25 cellular contexts compared by ENCODE assay signal in genomic region chr2:15426606-15427005, GRCh38.
"Had no signal": no experiment of that assay in that cellular context is flagged by ENCODE, and none has a peak within 500 bp of the region (broad histone marks: within the 10 kb centered on the region; RNA-seq: fewer than 3 reads in every experiment).

No MANE protein-coding gene starts in this region.

- ATAC-seq: effector memory CD8-positive, alpha-beta T cell; esophagus mucosa; gastrocnemius medialis; heart right ventricle; left cardiac atrium; left lung; left ventricle myocardium superior; lower lobe of right lung; mucosa of descending colon; naive thymus-derived CD8-positive, alpha-beta T cell had no signal

- H3K27me3 Mint-ChIP-seq: dendritic cell treated with granulocyte-macrophage colony-stimulating factor and Interleukin-4, amounts not matched to agents 40 ng/mL and 50 ng/mL, for 4 days; effector memory CD8-positive, alpha-beta T cell; naive B cell; naive thymus-derived CD8-positive, alpha-beta T cell had no signal

- H3K9me3 Mint-ChIP-seq: dendritic cell treated with granulocyte-macrophage colony-stimulating factor and Interleukin-4, amounts not matched to agents 40 ng/mL and 50 ng/mL, for 4 days; effector memory CD8-positive, alpha-beta T cell; endodermal cell; mesothelial cell of epicardium; naive B cell; naive thymus-derived CD8-positive, alpha-beta T cell had no signal

- H3K4me3 Mint-ChIP-seq: dendritic cell treated with granulocyte-macrophage colony-stimulating factor and Interleukin-4, amounts not matched to agents 40 ng/mL and 50 ng/mL, for 4 days; effector memory CD8-positive, alpha-beta T cell; endodermal cell; mesothelial cell of epicardium; naive thymus-derived CD8-positive, alpha-beta T cell had no signal

- DNase-seq: colonic mucosa; cortex of kidney; effector CD8-positive, alpha-beta T cell; effector memory CD8-positive, alpha-beta T cell; endodermal cell; erythroblast; esophagus squamous epithelium; foreskin fibroblast; foreskin melanocyte; gastrocnemius medialis; glutamatergic neuron; head of caudate nucleus; heart right ventricle; hippocampal formation; left cardiac atrium; left lung; left ventricle myocardium superior; lower lobe of right lung; mesenchymal stem cell; mucosa of descending colon; naive B cell; naive thymus-derived CD8-positive, alpha-beta T cell had no signal

- H3K27ac Mint-ChIP-seq: dendritic cell treated with granulocyte-macrophage colony-stimulating factor and Interleukin-4, amounts not matched to agents 40 ng/mL and 50 ng/mL, for 4 days; effector memory CD8-positive, alpha-beta T cell; endodermal cell; mesothelial cell of epicardium had no signal

- H3K4me1 Mint-ChIP-seq: naive B cell had no signal
